ENCODE assay signal across 19 cellular contexts in genomic region chrX:38107028-38107427, GRCh38.
"Had no signal": no experiment of that assay in that cellular context is flagged by ENCODE, and none has a peak within 500 bp of the region (broad histone marks: within the 10 kb centered on the region; RNA-seq: fewer than 3 reads in every experiment).

No MANE protein-coding gene starts in this region.

- ATAC-seq: activated naive CD4-positive, alpha-beta T cell treated with anti-CD3 and anti-CD28 coated beads, Interleukin-2, amount 50 U/mL, for 72 hours; effector memory CD8-positive, alpha-beta T cell; stimulated activated naive CD8-positive, alpha-beta T cell treated with anti-CD3 and anti-CD28 coated beads, Interleukin-15, Interleukin-2, amounts not matched to agents 100 U/mL and 50 U/mL, for 24 hours had no signal

- FAIRE-seq: bronchial epithelial cell, urothelium cell line had no signal

- H3K4me3 ChIP-seq: adrenal gland, tibial nerve had no signal

- H3K4me1 ChIP-seq: tibial nerve had no signal

- H3K36me3 ChIP-seq: adrenal gland, tibial nerve had no signal

- H3K9me3 ChIP-seq: adrenal gland, tibial nerve had no signal

- DNase-seq: activated B cell treated with CpG ODN at 0.5 μM for 24 hours; activated CD4-positive, alpha-beta memory T cell treated with anti-CD3 and anti-CD28 coated beads for 36 hours; activated CD4-positive, alpha-beta T cell treated with anti-CD3 and anti-CD28 coated beads for 4 hours; activated gamma-delta T cell treated with Interleukin-2 at 50 U/mL for 16 hours; activated T-cell treated with anti-CD3 and anti-CD28 coated beads for 4 hours; adrenal gland; effector memory CD8-positive, alpha-beta T cell; glutamatergic neuron; hypothalamus; islet precursor cell; midbrain; occipital lobe; retina; stimulated activated naive CD8-positive, alpha-beta T cell treated with anti-CD3 and anti-CD28 coated beads, Interleukin-15, Interleukin-2, amounts not matched to agents 100 U/mL and 50 U/mL, for 24 hours; substantia nigra had no signal

- H3K27me3 ChIP-seq: tibial nerve had no signal

- H3K27ac ChIP-seq: tibial nerve had no signal
